ENCODE assay signal across 1 cellular context in the genomic region with DNA sequence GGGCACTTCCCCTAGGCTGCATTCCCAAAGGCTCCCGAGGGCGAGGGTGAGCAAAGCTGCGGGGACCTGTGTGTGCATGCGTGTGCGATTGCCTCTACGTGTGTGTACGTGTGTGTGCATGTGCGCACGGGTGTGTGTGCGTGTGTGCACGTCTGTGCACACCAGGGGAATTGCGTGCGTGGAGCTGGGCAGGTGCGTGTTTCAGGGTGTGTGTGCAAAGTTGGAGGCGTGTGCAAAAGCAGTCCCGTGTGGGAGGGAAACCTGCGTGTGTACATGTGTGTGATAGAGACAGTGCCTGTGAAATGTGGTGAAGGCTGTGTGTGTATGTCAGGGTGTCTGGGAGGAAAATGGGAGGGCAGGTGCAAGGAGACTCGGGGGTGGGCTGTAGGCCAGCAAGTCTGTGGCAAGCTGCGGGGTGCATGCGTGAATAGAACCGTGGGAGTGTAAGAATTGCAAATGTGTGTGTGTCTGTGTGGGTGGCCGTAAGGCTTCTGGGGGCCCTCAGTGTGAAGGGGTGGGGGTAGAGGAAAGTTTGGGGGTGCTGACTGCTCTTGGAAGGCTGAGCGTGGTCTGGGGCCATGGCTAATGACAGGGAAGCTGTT.
TF ChIP-seq lines count a peak whose summit lies in the region.

No MANE protein-coding gene starts in this region.

TF ChIP-seq in HepG2, 621 proteins besides CTCF, POLR2A, EP300 and RAD21 (continued from another document and continues in another):
- TF ChIP-seq, protein P1, sequence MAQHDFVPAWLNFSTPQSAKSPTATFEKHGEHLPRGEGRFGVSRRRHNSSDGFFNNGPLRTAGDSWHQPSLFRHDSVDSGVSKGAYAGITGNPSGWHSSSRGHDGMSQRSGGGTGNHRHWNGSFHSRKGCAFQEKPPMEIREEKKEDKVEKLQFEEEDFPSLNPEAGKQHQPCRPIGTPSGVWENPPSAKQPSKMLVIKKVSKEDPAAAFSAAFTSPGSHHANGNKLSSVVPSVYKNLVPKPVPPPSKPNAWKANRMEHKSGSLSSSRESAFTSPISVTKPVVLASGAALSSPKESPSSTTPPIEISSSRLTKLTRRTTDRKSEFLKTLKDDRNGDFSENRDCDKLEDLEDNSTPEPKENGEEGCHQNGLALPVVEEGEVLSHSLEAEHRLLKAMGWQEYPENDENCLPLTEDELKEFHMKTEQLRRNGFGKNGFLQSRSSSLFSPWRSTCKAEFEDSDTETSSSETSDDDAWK (CRISPR knock-in tag; IDR thresholded peaks at IDR 0.05) = no peak
- TF ChIP-seq HNF4A (CRISPR knock-in tag; IDR thresholded peaks at IDR 0.05) (no peak), ZFP36L2 (CRISPR knock-in tag; IDR thresholded peaks at IDR 0.05) (no peak), TP53 (CRISPR knock-in tag; conservative IDR thresholded peaks at IDR 0.05) (no peak), SP4 (CRISPR knock-in tag; IDR thresholded peaks at IDR 0.05) (no peak), EHMT2 (IDR thresholded peaks at IDR 0.05; ENCODE audit: borderline replicate concordance, low read depth, low read length) (peak; percentile 44; the same call in 1 of the 2 replicates), TRIM24 (CRISPR knock-in tag; IDR thresholded peaks at IDR 0.05) (no peak), SMC3 (IDR thresholded peaks at IDR 0.05; ENCODE audit: low read length) (no peak), SIN3A (IDR thresholded peaks at IDR 0.05; ENCODE audit: borderline replicate concordance, low read depth, low read length) (no peak), ZNF776 (CRISPR knock-in tag; IDR thresholded peaks at IDR 0.05) (no peak), ZNF598 (CRISPR knock-in tag; IDR thresholded peaks at IDR 0.05; ENCODE audit: borderline replicate concordance) (no peak), ZNF672 (CRISPR knock-in tag; IDR thresholded peaks at IDR 0.05) (peak; percentile 85), NR2F2 (IDR thresholded peaks at IDR 0.05; ENCODE audit: borderline replicate concordance, low read depth) (no peak), ZNF205 (CRISPR knock-in tag; IDR thresholded peaks at IDR 0.05) (no peak), SMARCE1 (IDR thresholded peaks at IDR 0.05; ENCODE audit: borderline replicate concordance) (no peak), ELF4 (CRISPR knock-in tag; IDR thresholded peaks at IDR 0.05; ENCODE audit: borderline replicate concordance) (no peak), ZNF234 (CRISPR knock-in tag; conservative IDR thresholded peaks at IDR 0.05) (no peak), ZNF589 (CRISPR knock-in tag; conservative IDR thresholded peaks at IDR 0.05) (peak; percentile 87), PLRG1 (conservative IDR thresholded peaks at IDR 0.05) (no peak), YEATS4 (CRISPR knock-in tag; IDR thresholded peaks at IDR 0.05; ENCODE audit: borderline replicate concordance) (no peak), ZNF326 (CRISPR knock-in tag; IDR thresholded peaks at IDR 0.05; ENCODE audit: borderline replicate concordance) (no peak), KLF12 (CRISPR knock-in tag; IDR thresholded peaks at IDR 0.05; ENCODE audit: borderline replicate concordance) (no peak), HDAC1 (CRISPR knock-in tag; IDR thresholded peaks at IDR 0.05) (0 out of 2 replicates have a peak, but pooled peaks have one; percentile 26), XBP1 (CRISPR knock-in tag; IDR thresholded peaks at IDR 0.05) (no peak), TCF7 (IDR thresholded peaks at IDR 0.05; ENCODE audit: low read depth) (no peak), BRCA1 (CRISPR knock-in tag; IDR thresholded peaks at IDR 0.05) (no peak), SATB2 (CRISPR knock-in tag; IDR thresholded peaks at IDR 0.05) (no peak), SAP130 (CRISPR knock-in tag; IDR thresholded peaks at IDR 0.05; ENCODE audit: low read depth) (no peak), ZNF737 (CRISPR knock-in tag; IDR thresholded peaks at IDR 0.05; ENCODE audit: borderline replicate concordance) (0 out of 2 replicates have a peak, but pooled peaks have one; percentile 37)
- TF ChIP-seq, protein P2, sequence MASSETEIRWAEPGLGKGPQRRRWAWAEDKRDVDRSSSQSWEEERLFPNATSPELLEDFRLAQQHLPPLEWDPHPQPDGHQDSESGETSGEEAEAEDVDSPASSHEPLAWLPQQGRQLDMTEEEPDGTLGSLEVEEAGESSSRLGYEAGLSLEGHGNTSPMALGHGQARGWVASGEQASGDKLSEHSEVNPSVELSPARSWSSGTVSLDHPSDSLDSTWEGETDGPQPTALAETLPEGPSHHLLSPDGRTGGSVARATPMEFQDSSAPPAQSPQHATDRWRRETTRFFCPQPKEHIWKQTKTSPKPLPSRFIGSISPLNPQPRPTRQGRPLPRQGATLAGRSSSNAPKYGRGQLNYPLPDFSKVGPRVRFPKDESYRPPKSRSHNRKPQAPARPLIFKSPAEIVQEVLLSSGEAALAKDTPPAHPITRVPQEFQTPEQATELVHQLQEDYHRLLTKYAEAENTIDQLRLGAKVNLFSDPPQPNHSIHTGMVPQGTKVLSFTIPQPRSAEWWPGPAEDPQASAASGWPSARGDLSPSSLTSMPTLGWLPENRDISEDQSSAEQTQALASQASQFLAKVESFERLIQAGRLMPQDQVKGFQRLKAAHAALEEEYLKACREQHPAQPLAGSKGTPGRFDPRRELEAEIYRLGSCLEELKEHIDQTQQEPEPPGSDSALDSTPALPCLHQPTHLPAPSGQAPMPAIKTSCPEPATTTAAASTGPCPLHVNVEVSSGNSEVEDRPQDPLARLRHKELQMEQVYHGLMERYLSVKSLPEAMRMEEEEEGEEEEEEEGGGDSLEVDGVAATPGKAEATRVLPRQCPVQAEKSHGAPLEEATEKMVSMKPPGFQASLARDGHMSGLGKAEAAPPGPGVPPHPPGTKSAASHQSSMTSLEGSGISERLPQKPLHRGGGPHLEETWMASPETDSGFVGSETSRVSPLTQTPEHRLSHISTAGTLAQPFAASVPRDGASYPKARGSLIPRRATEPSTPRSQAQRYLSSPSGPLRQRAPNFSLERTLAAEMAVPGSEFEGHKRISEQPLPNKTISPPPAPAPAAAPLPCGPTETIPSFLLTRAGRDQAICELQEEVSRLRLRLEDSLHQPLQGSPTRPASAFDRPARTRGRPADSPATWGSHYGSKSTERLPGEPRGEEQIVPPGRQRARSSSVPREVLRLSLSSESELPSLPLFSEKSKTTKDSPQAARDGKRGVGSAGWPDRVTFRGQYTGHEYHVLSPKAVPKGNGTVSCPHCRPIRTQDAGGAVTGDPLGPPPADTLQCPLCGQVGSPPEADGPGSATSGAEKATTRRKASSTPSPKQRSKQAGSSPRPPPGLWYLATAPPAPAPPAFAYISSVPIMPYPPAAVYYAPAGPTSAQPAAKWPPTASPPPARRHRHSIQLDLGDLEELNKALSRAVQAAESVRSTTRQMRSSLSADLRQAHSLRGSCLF (CRISPR knock-in tag; IDR thresholded peaks at IDR 0.05; ENCODE audit: borderline replicate concordance) = no peak
- TF ChIP-seq, protein P3, sequence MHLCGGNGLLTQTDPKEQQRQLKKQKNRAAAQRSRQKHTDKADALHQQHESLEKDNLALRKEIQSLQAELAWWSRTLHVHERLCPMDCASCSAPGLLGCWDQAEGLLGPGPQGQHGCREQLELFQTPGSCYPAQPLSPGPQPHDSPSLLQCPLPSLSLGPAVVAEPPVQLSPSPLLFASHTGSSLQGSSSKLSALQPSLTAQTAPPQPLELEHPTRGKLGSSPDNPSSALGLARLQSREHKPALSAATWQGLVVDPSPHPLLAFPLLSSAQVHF (CRISPR knock-in tag; IDR thresholded peaks at IDR 0.05) = peak; percentile 70; the same call in 1 of the 2 replicates
- TF ChIP-seq, protein P4, sequence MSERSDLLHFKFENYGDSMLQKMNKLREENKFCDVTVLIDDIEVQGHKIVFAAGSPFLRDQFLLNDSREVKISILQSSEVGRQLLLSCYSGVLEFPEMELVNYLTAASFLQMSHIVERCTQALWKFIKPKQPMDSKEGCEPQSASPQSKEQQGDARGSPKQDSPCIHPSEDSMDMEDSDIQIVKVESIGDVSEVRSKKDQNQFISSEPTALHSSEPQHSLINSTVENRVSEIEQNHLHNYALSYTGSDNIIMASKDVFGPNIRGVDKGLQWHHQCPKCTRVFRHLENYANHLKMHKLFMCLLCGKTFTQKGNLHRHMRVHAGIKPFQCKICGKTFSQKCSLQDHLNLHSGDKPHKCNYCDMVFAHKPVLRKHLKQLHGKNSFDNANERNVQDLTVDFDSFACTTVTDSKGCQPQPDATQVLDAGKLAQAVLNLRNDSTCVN (CRISPR knock-in tag; IDR thresholded peaks at IDR 0.05; ENCODE audit: borderline replicate concordance) = no peak
- TF ChIP-seq, protein P5, sequence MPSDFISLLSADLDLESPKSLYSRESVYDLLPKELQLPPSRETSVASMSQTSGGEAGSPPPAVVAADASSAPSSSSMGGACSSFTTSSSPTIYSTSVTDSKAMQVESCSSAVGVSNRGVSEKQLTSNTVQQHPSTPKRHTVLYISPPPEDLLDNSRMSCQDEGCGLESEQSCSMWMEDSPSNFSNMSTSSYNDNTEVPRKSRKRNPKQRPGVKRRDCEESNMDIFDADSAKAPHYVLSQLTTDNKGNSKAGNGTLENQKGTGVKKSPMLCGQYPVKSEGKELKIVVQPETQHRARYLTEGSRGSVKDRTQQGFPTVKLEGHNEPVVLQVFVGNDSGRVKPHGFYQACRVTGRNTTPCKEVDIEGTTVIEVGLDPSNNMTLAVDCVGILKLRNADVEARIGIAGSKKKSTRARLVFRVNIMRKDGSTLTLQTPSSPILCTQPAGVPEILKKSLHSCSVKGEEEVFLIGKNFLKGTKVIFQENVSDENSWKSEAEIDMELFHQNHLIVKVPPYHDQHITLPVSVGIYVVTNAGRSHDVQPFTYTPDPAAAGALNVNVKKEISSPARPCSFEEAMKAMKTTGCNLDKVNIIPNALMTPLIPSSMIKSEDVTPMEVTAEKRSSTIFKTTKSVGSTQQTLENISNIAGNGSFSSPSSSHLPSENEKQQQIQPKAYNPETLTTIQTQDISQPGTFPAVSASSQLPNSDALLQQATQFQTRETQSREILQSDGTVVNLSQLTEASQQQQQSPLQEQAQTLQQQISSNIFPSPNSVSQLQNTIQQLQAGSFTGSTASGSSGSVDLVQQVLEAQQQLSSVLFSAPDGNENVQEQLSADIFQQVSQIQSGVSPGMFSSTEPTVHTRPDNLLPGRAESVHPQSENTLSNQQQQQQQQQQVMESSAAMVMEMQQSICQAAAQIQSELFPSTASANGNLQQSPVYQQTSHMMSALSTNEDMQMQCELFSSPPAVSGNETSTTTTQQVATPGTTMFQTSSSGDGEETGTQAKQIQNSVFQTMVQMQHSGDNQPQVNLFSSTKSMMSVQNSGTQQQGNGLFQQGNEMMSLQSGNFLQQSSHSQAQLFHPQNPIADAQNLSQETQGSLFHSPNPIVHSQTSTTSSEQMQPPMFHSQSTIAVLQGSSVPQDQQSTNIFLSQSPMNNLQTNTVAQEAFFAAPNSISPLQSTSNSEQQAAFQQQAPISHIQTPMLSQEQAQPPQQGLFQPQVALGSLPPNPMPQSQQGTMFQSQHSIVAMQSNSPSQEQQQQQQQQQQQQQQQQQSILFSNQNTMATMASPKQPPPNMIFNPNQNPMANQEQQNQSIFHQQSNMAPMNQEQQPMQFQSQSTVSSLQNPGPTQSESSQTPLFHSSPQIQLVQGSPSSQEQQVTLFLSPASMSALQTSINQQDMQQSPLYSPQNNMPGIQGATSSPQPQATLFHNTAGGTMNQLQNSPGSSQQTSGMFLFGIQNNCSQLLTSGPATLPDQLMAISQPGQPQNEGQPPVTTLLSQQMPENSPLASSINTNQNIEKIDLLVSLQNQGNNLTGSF (CRISPR knock-in tag; IDR thresholded peaks at IDR 0.05) = no peak
- TF ChIP-seq, protein P6, sequence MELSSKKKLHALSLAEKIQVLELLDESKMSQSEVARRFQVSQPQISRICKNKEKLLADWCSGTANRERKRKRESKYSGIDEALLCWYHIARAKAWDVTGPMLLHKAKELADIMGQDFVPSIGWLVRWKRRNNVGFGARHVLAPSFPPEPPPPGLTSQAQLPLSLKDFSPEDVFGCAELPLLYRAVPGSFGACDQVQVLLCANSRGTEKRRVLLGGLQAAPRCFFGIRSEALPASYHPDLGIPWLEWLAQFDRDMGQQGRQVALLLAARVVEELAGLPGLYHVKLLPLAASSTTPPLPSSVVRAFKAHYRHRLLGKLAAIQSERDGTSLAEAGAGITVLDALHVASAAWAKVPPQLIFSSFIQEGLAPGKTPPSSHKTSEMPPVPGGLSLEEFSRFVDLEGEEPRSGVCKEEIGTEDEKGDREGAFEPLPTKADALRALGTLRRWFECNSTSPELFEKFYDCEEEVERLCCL (CRISPR knock-in tag; IDR thresholded peaks at IDR 0.05; ENCODE audit: borderline replicate concordance) = no peak
- TF ChIP-seq, protein P7, sequence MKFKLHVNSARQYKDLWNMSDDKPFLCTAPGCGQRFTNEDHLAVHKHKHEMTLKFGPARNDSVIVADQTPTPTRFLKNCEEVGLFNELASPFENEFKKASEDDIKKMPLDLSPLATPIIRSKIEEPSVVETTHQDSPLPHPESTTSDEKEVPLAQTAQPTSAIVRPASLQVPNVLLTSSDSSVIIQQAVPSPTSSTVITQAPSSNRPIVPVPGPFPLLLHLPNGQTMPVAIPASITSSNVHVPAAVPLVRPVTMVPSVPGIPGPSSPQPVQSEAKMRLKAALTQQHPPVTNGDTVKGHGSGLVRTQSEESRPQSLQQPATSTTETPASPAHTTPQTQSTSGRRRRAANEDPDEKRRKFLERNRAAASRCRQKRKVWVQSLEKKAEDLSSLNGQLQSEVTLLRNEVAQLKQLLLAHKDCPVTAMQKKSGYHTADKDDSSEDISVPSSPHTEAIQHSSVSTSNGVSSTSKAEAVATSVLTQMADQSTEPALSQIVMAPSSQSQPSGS (CRISPR knock-in tag; IDR thresholded peaks at IDR 0.05) = no peak
- TF ChIP-seq, protein P8, sequence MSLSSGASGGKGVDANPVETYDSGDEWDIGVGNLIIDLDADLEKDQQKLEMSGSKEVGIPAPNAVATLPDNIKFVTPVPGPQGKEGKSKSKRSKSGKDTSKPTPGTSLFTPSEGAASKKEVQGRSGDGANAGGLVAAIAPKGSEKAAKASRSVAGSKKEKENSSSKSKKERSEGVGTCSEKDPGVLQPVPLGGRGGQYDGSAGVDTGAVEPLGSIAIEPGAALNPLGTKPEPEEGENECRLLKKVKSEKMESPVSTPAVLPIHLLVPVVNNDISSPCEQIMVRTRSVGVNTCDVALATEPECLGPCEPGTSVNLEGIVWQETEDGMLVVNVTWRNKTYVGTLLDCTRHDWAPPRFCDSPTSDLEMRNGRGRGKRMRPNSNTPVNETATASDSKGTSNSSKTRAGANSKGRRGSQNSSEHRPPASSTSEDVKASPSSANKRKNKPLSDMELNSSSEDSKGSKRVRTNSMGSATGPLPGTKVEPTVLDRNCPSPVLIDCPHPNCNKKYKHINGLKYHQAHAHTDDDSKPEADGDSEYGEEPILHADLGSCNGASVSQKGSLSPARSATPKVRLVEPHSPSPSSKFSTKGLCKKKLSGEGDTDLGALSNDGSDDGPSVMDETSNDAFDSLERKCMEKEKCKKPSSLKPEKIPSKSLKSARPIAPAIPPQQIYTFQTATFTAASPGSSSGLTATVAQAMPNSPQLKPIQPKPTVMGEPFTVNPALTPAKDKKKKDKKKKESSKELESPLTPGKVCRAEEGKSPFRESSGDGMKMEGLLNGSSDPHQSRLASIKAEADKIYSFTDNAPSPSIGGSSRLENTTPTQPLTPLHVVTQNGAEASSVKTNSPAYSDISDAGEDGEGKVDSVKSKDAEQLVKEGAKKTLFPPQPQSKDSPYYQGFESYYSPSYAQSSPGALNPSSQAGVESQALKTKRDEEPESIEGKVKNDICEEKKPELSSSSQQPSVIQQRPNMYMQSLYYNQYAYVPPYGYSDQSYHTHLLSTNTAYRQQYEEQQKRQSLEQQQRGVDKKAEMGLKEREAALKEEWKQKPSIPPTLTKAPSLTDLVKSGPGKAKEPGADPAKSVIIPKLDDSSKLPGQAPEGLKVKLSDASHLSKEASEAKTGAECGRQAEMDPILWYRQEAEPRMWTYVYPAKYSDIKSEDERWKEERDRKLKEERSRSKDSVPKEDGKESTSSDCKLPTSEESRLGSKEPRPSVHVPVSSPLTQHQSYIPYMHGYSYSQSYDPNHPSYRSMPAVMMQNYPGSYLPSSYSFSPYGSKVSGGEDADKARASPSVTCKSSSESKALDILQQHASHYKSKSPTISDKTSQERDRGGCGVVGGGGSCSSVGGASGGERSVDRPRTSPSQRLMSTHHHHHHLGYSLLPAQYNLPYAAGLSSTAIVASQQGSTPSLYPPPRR (CRISPR knock-in tag; IDR thresholded peaks at IDR 0.05; ENCODE audit: borderline replicate concordance) = no peak
